8 cellular contexts compared by ENCODE assay signal in genomic region chr19:36527873-36528193, GRCh38. TPM values are rescaled to one million over a fixed set of nuclear protein-coding genes. Genes with fewer than 3 reads are reported as not detected.
A peak's percentile ranks its signal among the peaks of the same experiment; 100 is the strongest.
DNase-seq lines count a peak whose midpoint lies in the region; ATAC-seq and TF ChIP-seq lines count a peak whose summit lies in the region.

No MANE protein-coding gene starts in this region.

- no peak overlapping the region for H2BK12ac ChIP-seq in trophoblast cell (ENCODE audit: low read length)

- H3K79me1 ChIP-seq in trophoblast cell (ENCODE audit: low read length): peaks cover 8% of the 10 kb centered on the region

- H4K91ac ChIP-seq in trophoblast cell (ENCODE audit: low read depth, low read length): peak overlapping the region; percentile 91

- H3K27me3 ChIP-seq in Panc1 (ENCODE audit: control insufficient read depth, insufficient read depth, low read length) (no peaks in the 10 kb centered on the region), esophagus (ENCODE audit: control insufficient read depth in 1 of 2, insufficient read depth in 2 of 2, low read length in 2 of 2) (no peaks in the 10 kb centered on the region), trophoblast cell (ENCODE audit: insufficient read depth, low read length) (no peaks in the 10 kb centered on the region)

- H3K4me1 ChIP-seq in Panc1 (ENCODE audit: control insufficient read depth, insufficient read depth, low read length) (peaks cover 4% of the 10 kb centered on the region; the same call in 1 of the 2 replicates), esophagus (ENCODE audit: control insufficient read depth in 2 of 2, insufficient read depth in 2 of 2, low read length in 1 of 2) (peaks cover 2 to 5% of the 10 kb centered on the region in 2 donors), trophoblast cell (ENCODE audit: control insufficient read depth in 1 of 2, insufficient read depth in 2 of 2, low read length in 2 of 2) (peaks cover 4 to 9% of the 10 kb centered on the region in 2 experiments)

- peak overlapping the region; percentile 90 for H2AFZ ChIP-seq in trophoblast cell (ENCODE audit: insufficient read depth, low read length, poor library complexity)

- intact Hi-C loops in Panc1 (cut with micrococcal nuclease; ENCODE audit: unreplicated experiment) (no loop called here), head of caudate nucleus (cut with DNase I) (loop anchor here (5.0 kb wide), 2 partner anchors 44 to 309 kb away; partner anchors contain the start of genes ZNF529 and ZNF790)

- DNase-seq in GM12865 (ENCODE audit: low read depth) (no peak), Panc1 (ENCODE audit: low read depth, low spot score) (no peak), trophoblast cell (peak in 1 of 2 donors; percentile 0), head of caudate nucleus (no peak), NCI-H2029 treated with DMSO at 0.1 percent for 48 hours (lab: John Stamatoyannopoulos, UW) (no peak)

- H2BK120ac ChIP-seq in trophoblast cell (ENCODE audit: insufficient read depth, low read length, poor library complexity): peak overlapping the region; percentile 94

- H3K27ac ChIP-seq in Panc1 (ENCODE audit: low read length): peak overlapping the region; percentile 95
- peak overlapping the region; percentile 98 to 99 for H3K27ac ChIP-seq in esophagus (ENCODE audit: low read depth in 2 of 2, low read length in 1 of 2)
- H3K27ac ChIP-seq in trophoblast cell (ENCODE audit: low read depth, low read length): peak overlapping the region; percentile 70

- H3K79me2 ChIP-seq in trophoblast cell (ENCODE audit: control insufficient read depth, insufficient read depth, low read length, poor library complexity): peaks cover 6% of the 10 kb centered on the region

- no TSS peak for BruUV-seq in Panc1 (replicated peaks; lab: Mats Ljungman, UMichigan)

- TF ChIP-seq CTCF in GM12865 (IDR thresholded peaks at IDR 0.05; ENCODE audit: insufficient read depth, low read depth, low read length, missing control alignments) (no peak), Panc1 (IDR thresholded peaks at IDR 0.05) (no peak)

- H3K9me3 ChIP-seq in Panc1 (ENCODE audit: control insufficient read depth, insufficient read depth, low read depth, low read length) (peaks cover 43% of the 10 kb centered on the region), esophagus (ENCODE audit: control insufficient read depth in 2 of 2, insufficient read depth in 1 of 2, low read depth in 1 of 2, low read length in 1 of 2) (peaks cover 0 to 5% of the 10 kb centered on the region in 2 donors), trophoblast cell (ENCODE audit: insufficient read depth, low read depth, low read length) (peaks cover 3% of the 10 kb centered on the region)

- WGBS in esophagus, 2 donors: 1% methylated on average over 13 of the region's 13 CpGs
- no CpG with 5 or more reads among the region's 13 CpGs for WGBS in trophoblast cell (ENCODE audit: extremely low coverage, insufficient coverage, insufficient read length)

- H3K18ac ChIP-seq in trophoblast cell (ENCODE audit: low read length): peak overlapping the region; percentile 98

- in situ Hi-C loops in Panc1 (cut with HindIII; ENCODE audit: low pct_unique_long_range_greater_than_20kb, low sequenced_read_pairs): no loop called here

- peak overlapping the region; percentile 99 for H2AK5ac ChIP-seq in trophoblast cell (ENCODE audit: low read length)

- H2BK5ac ChIP-seq in trophoblast cell (ENCODE audit: low read depth, low read length, poor library complexity): peak overlapping the region; percentile 87

- H3K36me3 ChIP-seq in Panc1 (ENCODE audit: control insufficient read depth, insufficient read depth, low read length) (peaks cover 9% of the 10 kb centered on the region; the same call in 1 of the 2 replicates), esophagus (ENCODE audit: control insufficient read depth in 2 of 2, insufficient read depth in 2 of 2, low read length in 1 of 2) (peaks cover 0 to 3% of the 10 kb centered on the region in 2 donors), trophoblast cell (ENCODE audit: control insufficient read depth in 1 of 2, insufficient read depth in 2 of 2, low read length in 2 of 2) (peaks cover 3 to 7% of the 10 kb centered on the region in 2 experiments)

- H4K8ac ChIP-seq in trophoblast cell (ENCODE audit: low read depth, low read length): peak overlapping the region; percentile 94

- H3K4me2 ChIP-seq in trophoblast cell (ENCODE audit: low read length): peak overlapping the region; percentile 96

- H3K4ac ChIP-seq in trophoblast cell (ENCODE audit: low read depth, low read length): peak overlapping the region; percentile 100

- no peak overlapping the region for H3K23ac ChIP-seq in trophoblast cell (ENCODE audit: low read length)

- POLR2A ChIA-PET in Panc1 (lab: Charles Lee): interaction anchor here (0.6 kb wide), 2 partner anchors 45 to 102 kb away, joined by 3 to 8 read pairs; partner anchors contain the start of gene ZNF529

- peak overlapping the region; percentile 99 for H3K14ac ChIP-seq in trophoblast cell (ENCODE audit: low read length)

- peak overlapping the region; percentile 95 for H4K12ac ChIP-seq in trophoblast cell (ENCODE audit: low read depth, low read length)

- CTCF ChIA-PET in Panc1 (lab: Charles Lee): no interaction called here

- H3K4me3 ChIP-seq in GM12865 (ENCODE audit: low read depth, low read length) (peak overlapping the region; percentile 80), Panc1 (ENCODE audit: low read depth in 2 of 2, low read length in 2 of 2) (peak overlapping the region; percentile 72 to 95), esophagus (ENCODE audit: low read depth in 1 of 2, low read length in 2 of 2) (peak overlapping the region; percentile 78 to 94), trophoblast cell (ENCODE audit: low read depth, low read length) (peak overlapping the region; percentile 99)

- peak; percentile 39 for ATAC-seq in Panc1
- no peak for ATAC-seq in HG02623 (IDR thresholded peaks at IDR 0.05; ENCODE audit: unreplicated experiment)
- ATAC-seq in GM21529 (IDR thresholded peaks at IDR 0.05; ENCODE audit: unreplicated experiment): no peak

- H3K9ac ChIP-seq in trophoblast cell (ENCODE audit: low read length): peak overlapping the region; percentile 100

RNA-seq across cellular contexts. Expression of gene ZNF260, which starts 0.2 kb away (rescaled TPM):
- total RNA-seq in Panc1 (2021; ENCODE audit: unreplicated experiment): 25.2 TPM
- 6.6 TPM for polyA plus RNA-seq in Panc1 (2012; ENCODE audit: insufficient read length)
- 1 to 10 TPM; 2.7 to 2.8 TPM for polyA plus RNA-seq in esophagus
- polyA plus RNA-seq in trophoblast cell (2013): 13.6 and 14.2 TPM in 2 replicates

RNA-seq across cellular contexts. Expression of gene ZNF566, which starts 38.5 kb away (rescaled TPM):
- 19.5 TPM for total RNA-seq in Panc1 (2021; ENCODE audit: unreplicated experiment)
- 7.4 TPM for polyA plus RNA-seq in Panc1 (2012; ENCODE audit: insufficient read length)
- polyA plus RNA-seq in esophagus: 1 to 10 TPM; 2.2 to 4.2 TPM
- polyA plus RNA-seq in trophoblast cell (2013): 2.6 and 2.7 TPM in 2 replicates

RNA-seq across cellular contexts. Expression of gene ZNF529, which starts 45.3 kb away (rescaled TPM):
- 15.6 TPM for total RNA-seq in Panc1 (2021; ENCODE audit: unreplicated experiment)
- polyA plus RNA-seq in Panc1 (2012; ENCODE audit: insufficient read length): 2.7 TPM
- polyA plus RNA-seq in esophagus: 1 to 10 TPM; 1.9 to 2.4 TPM
- polyA plus RNA-seq in trophoblast cell (2013): 5.8 and 7.1 TPM in 2 replicates
